In genomic region chr13:100520936-100521765, GRCh38 we compare ENCODE assay signal across 14 cellular contexts.
DNase-seq lines count a peak whose midpoint lies in the region; ATAC-seq and TF ChIP-seq lines count a peak whose summit lies in the region.
"Had no signal": no experiment of that assay in that cellular context is flagged by ENCODE, and none has a peak within 500 bp of the region (broad histone marks: within the 10 kb centered on the region; RNA-seq: fewer than 3 reads in every experiment).

No MANE protein-coding gene starts in this region.

- H3K4me3 ChIP-seq in A673 (ENCODE audit: low read depth, low read length, poor library complexity, severe bottlenecking) (peak overlapping the region; percentile 30), stomach (no peak overlapping the region), neuronal stem cell (ENCODE audit: low read length in 2 of 2) (no peak overlapping the region), mucosa of descending colon (no peak overlapping the region), tibial nerve (no peak overlapping the region)
- H3K4me3 ChIP-seq: esophagus squamous epithelium, GM23248 had no signal

- no peak overlapping the region for H3K27ac Mint-ChIP-seq in activated naive CD8-positive, alpha-beta T cell
- H3K27ac Mint-ChIP-seq: activated CD4-positive, alpha-beta memory T cell treated with anti-CD3 and anti-CD28 coated beads, Interleukin-2, amount 10 ng/mL, durations not matched to agents 7 days and 5 days; T-helper 1 cell treated with Interleukin-12 subunit alpha and Interleukin-12 subunit beta and Interleukin-4 antibody, amounts not matched to agents 30 μg/mL and 1 μg/mL, for 36 hours had no signal

- no peaks in the 10 kb centered on the region for H3K36me3 Mint-ChIP-seq in activated naive CD8-positive, alpha-beta T cell

- peak; percentile 66 for DNase-seq in A673 (ENCODE audit: low spot score)
- DNase-seq in iPS-NIHi7 (ENCODE audit: extremely low spot score), result peak; percentile 64
- no peak for DNase-seq in stomach
- DNase-seq in neuronal stem cell (ENCODE audit: low spot score), result no peak
- no peak for DNase-seq in mucosa of descending colon
- DNase-seq in tibial nerve (ENCODE audit: low spot score in 2 of 2), result no peak
- DNase-seq: activated CD4-positive, alpha-beta memory T cell treated with anti-CD3 and anti-CD28 coated beads, Interleukin-2, amount 10 ng/mL, durations not matched to agents 7 days and 5 days; amygdala; esophagus squamous epithelium; GM23248; stimulated activated CD4-positive, alpha-beta T cell treated with anti-CD3 and anti-CD28 coated beads, Interleukin-12 subunit alpha, Interleukin-12 subunit beta, amount 100 ng/mL, for 4 hours had no signal

- H3K27me3 Mint-ChIP-seq in activated naive CD8-positive, alpha-beta T cell, result no peaks in the 10 kb centered on the region
- H3K27me3 Mint-ChIP-seq: activated CD4-positive, alpha-beta memory T cell treated with anti-CD3 and anti-CD28 coated beads, Interleukin-2, amount 10 ng/mL, durations not matched to agents 7 days and 5 days had no signal

- H3K36me3 ChIP-seq in A673 (ENCODE audit: insufficient read depth, low read length, poor library complexity, severe bottlenecking), result no peaks in the 10 kb centered on the region
- peaks cover under 1 to 14% (median 10%) of the 10 kb centered on the region in 4 donors for H3K36me3 ChIP-seq in stomach
- H3K36me3 ChIP-seq in neuronal stem cell (replicated peaks in 1 of 2; ENCODE audit: control insufficient read depth in 2 of 2, insufficient read depth in 2 of 2, low read length in 2 of 2), result peaks cover 0 to 3% of the 10 kb centered on the region in 2 donors
- H3K36me3 ChIP-seq in mucosa of descending colon (ENCODE audit: low read depth), result no peaks in the 10 kb centered on the region
- H3K36me3 ChIP-seq in tibial nerve, result peaks cover 0 to 3% (median 2%) of the 10 kb centered on the region in 3 donors

- no peak overlapping the region for H3K23ac ChIP-seq in neuronal stem cell (ENCODE audit: low read depth, low read length, poor library complexity)

- H2AFZ ChIP-seq in neuronal stem cell (ENCODE audit: low read length), result no peak overlapping the region
- H2AFZ ChIP-seq: GM23248 had no signal

- H3K79me1 ChIP-seq in neuronal stem cell (ENCODE audit: low read depth, low read length), result no peaks in the 10 kb centered on the region

- ATAC-seq in GM18868 (IDR thresholded peaks at IDR 0.05; ENCODE audit: unreplicated experiment) (peak; percentile 22), mucosa of descending colon (no peak)

- intact Hi-C loops in A673 (cut with micrococcal nuclease; ENCODE audit: unreplicated experiment) (no loop called here), stomach (cut with DNase I; ENCODE audit: low total_unique reads) (no loop called here), mucosa of descending colon (cut with DNase I, micrococcal nuclease) (no loop called here)

- no peak overlapping the region for H3K4me2 ChIP-seq in neuronal stem cell (ENCODE audit: insufficient read depth, low read length, poor library complexity, severe bottlenecking)

- H3K9me3 Mint-ChIP-seq in activated naive CD8-positive, alpha-beta T cell (ENCODE audit: low read depth), result no peaks in the 10 kb centered on the region
- H3K9me3 Mint-ChIP-seq: activated CD4-positive, alpha-beta memory T cell treated with anti-CD3 and anti-CD28 coated beads, Interleukin-2, amount 10 ng/mL, durations not matched to agents 7 days and 5 days; T-helper 1 cell treated with Interleukin-12 subunit alpha and Interleukin-12 subunit beta and Interleukin-4 antibody, amounts not matched to agents 30 μg/mL and 1 μg/mL, for 36 hours had no signal

- peak overlapping the region; percentile 93 for H3K27ac ChIP-seq in A673 (ENCODE audit: low read depth, low read length, poor library complexity, severe bottlenecking)
- no peak overlapping the region for H3K27ac ChIP-seq in stomach
- no peak overlapping the region for H3K27ac ChIP-seq in neuronal stem cell (replicated peaks; ENCODE audit: low read length)
- H3K27ac ChIP-seq in tibial nerve, result no peak overlapping the region
- H3K27ac ChIP-seq: esophagus squamous epithelium, GM23248 had no signal

- TF ChIP-seq CTCF in A673 (conservative IDR thresholded peaks at IDR 0.05; ENCODE audit: low read depth, low read length) (no peak), stomach (IDR thresholded peaks at IDR 0.05) (no peak), mucosa of descending colon (IDR thresholded peaks at IDR 0.05) (no peak), tibial nerve (IDR thresholded peaks at IDR 0.05) (no peak)

- H3K4me1 ChIP-seq in A673 (ENCODE audit: insufficient read depth, low read length, poor library complexity, severe bottlenecking) (peaks cover 79% of the 10 kb centered on the region), stomach (peaks cover 0 to 19% (median 0%) of the 10 kb centered on the region in 4 donors), neuronal stem cell (ENCODE audit: control insufficient read depth in 2 of 2, insufficient read depth in 1 of 2, low read depth in 1 of 2, low read length in 2 of 2) (peaks cover 3 to 7% of the 10 kb centered on the region in 2 donors), mucosa of descending colon (ENCODE audit: low read depth) (peaks cover 15% of the 10 kb centered on the region), tibial nerve (no peaks in the 10 kb centered on the region)
- H3K4me1 ChIP-seq: esophagus squamous epithelium had no signal

- H3K4me3 Mint-ChIP-seq in activated naive CD8-positive, alpha-beta T cell, result peak overlapping the region; percentile 66
- H3K4me3 Mint-ChIP-seq: activated CD4-positive, alpha-beta memory T cell treated with anti-CD3 and anti-CD28 coated beads, Interleukin-2, amount 10 ng/mL, durations not matched to agents 7 days and 5 days; T-helper 1 cell treated with Interleukin-12 subunit alpha and Interleukin-12 subunit beta and Interleukin-4 antibody, amounts not matched to agents 30 μg/mL and 1 μg/mL, for 36 hours had no signal

- H2BK5ac ChIP-seq in neuronal stem cell (ENCODE audit: low read length), result no peak overlapping the region

- no peak overlapping the region for H2AK5ac ChIP-seq in neuronal stem cell (ENCODE audit: low read depth, low read length)

- BruUV-seq in A673 (replicated peaks; lab: Mats Ljungman, UMichigan), result TSS peak; percentile 81

- no peak overlapping the region for H4K8ac ChIP-seq in neuronal stem cell (ENCODE audit: low read depth, low read length)

- no peak overlapping the region for H3K4ac ChIP-seq in neuronal stem cell (ENCODE audit: low read length)

- no peak overlapping the region for H2BK120ac ChIP-seq in neuronal stem cell (ENCODE audit: low read depth, low read length)

- no peaks in the 10 kb centered on the region for H3K9me3 ChIP-seq in A673 (ENCODE audit: low read depth, low read length, poor library complexity, severe bottlenecking)
- H3K9me3 ChIP-seq in stomach, result no peaks in the 10 kb centered on the region
- no peaks in the 10 kb centered on the region for H3K9me3 ChIP-seq in neuronal stem cell (replicated peaks in 1 of 2; ENCODE audit: control insufficient read depth in 2 of 2, insufficient read depth in 1 of 2, low read depth in 1 of 2, low read length in 2 of 2)
- no peaks in the 10 kb centered on the region for H3K9me3 ChIP-seq in mucosa of descending colon
- H3K9me3 ChIP-seq in tibial nerve, result no peaks in the 10 kb centered on the region
- H3K9me3 ChIP-seq: esophagus squamous epithelium had no signal

- TF ChIP-seq POLR2A in stomach (IDR thresholded peaks at IDR 0.05) (no peak), tibial nerve (IDR thresholded peaks at IDR 0.05) (no peak)

- peaks cover 12% of the 10 kb centered on the region for H3K4me1 Mint-ChIP-seq in activated naive CD8-positive, alpha-beta T cell (ENCODE audit: low read depth)

- H3K27me3 ChIP-seq in A673 (replicated peaks; ENCODE audit: insufficient read depth, low read depth, low read length, poor library complexity), result no peaks in the 10 kb centered on the region
- no peaks in the 10 kb centered on the region for H3K27me3 ChIP-seq in stomach
- H3K27me3 ChIP-seq in neuronal stem cell (ENCODE audit: control insufficient read depth in 3 of 3, insufficient read depth in 3 of 3, low read depth in 1 of 3, low read length in 3 of 3), result no peaks in the 10 kb centered on the region
- no peaks in the 10 kb centered on the region for H3K27me3 ChIP-seq in tibial nerve
- H3K27me3 ChIP-seq: esophagus squamous epithelium had no signal

- no peak overlapping the region for H3K14ac ChIP-seq in neuronal stem cell (ENCODE audit: low read length)

- H2BK12ac ChIP-seq in neuronal stem cell (ENCODE audit: low read length), result no peak overlapping the region

- no peak overlapping the region for H3K18ac ChIP-seq in neuronal stem cell (ENCODE audit: low read length)

- CTCF ChIA-PET in A673 (lab: Charles Lee), result interaction anchor here (0.6 to 0.7 kb wide), 4 partner anchors 223 to 541 kb away, joined by 3 to 4 read pairs (median 4); no protein-coding TSS in a partner anchor

- WGBS in stomach, 5 donors, result 83 to 90% (median 88%) methylated on average over 24 of the region's 24 CpGs
- no CpG with 5 or more reads among the region's 24 CpGs for WGBS in neuronal stem cell (ENCODE audit: extremely low coverage in 2 of 2, insufficient read length in 2 of 2, insufficient replicate concordance in 1 of 2), 2 donors
- 70% methylated on average over 24 of the region's 24 CpGs for WGBS in tibial nerve, 2 donors

- H2BK15ac ChIP-seq in neuronal stem cell (ENCODE audit: low read length), result no peak overlapping the region

- H3K9ac ChIP-seq in neuronal stem cell (ENCODE audit: low read depth, low read length, poor library complexity), result no peak overlapping the region
- H3K9ac ChIP-seq: GM23248 had no signal

- POLR2A ChIA-PET in A673 (lab: Charles Lee; ENCODE audit: low non-redundant PET), result interaction anchor here (0.8 kb wide), 1 partner anchor 540 kb away, joined by 3 read pairs; the partner anchor contains the start of gene ZIC2

- H4K91ac ChIP-seq in neuronal stem cell (ENCODE audit: low read depth, low read length, poor library complexity), result no peak overlapping the region

- no peak for TF ChIP-seq EP300 in stomach (IDR thresholded peaks at IDR 0.05)
- TF ChIP-seq EP300 in tibial nerve (IDR thresholded peaks at IDR 0.05), result no peak

Comparison
In these comparisons a context has a peak if more than half of its experiments do, and no peak if none do; other contexts are left out.
1. DNase-seq: peak in A673 (single experiment) and iPS-NIHi7 (single experiment); none in stomach (single experiment), neuronal stem cell (single experiment), mucosa of descending colon (0 of 3) and tibial nerve (0 of 2).